In the genomic region with DNA sequence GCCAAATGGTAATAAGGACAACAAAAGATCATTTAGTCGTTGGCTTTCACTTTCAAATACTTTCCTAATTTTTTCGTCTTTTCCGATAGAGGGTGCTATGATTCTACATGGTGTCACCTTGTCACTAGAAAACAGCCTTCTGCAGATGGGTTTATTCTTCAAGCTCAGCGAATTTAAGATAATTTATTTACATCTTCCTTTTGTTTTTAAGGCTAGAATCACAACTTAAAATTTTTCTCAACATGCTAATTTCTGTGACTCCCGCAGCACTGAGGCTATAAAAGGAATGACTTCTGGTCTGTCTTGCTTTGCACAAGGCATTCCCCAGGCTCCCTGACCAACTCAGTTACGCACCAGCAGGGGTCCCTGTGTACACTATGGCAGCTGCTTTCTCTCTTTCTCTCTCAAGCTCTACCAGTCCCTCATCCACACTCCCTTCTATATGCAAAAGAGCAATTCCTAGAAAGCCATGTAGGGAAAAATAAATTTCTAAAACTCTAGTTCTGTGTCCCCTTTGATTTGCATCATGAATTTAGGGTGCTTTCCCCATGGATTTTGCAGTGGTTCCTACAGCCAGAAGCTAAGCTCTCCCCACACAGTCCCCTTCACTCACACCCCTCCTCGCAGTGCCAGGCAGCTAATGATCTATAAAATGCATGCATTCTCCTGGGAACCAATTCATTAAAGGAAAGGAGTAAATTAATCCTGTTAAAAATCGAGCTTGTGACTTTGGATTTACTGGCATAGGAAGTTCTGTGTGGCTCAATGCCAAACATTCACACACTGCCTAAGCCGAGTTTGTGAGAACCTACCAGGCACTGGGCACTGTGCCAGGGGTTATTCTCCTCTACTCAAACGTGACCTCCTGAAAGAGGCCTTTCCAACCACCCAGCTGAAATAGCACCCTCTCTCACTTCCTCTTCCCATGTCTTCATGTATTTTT, we compare ENCODE assay signal across 8 cellular contexts.
DNase-seq lines count a peak whose midpoint lies in the region; ATAC-seq and TF ChIP-seq lines count a peak whose summit lies in the region.

No MANE protein-coding gene starts in this region.

- H3K36me3 Mint-ChIP-seq in T-helper 17 cell (ENCODE audit: low read depth) = no peaks in the 10 kb centered on the region

- no peak overlapping the region for H3K4me3 ChIP-seq in BJ (ENCODE audit: low read depth, low read length)
- no peak overlapping the region for H3K4me3 ChIP-seq in colonic mucosa

- peaks cover 6% of the 10 kb centered on the region for H3K4me1 Mint-ChIP-seq in T-helper 17 cell

- H3K27ac Mint-ChIP-seq in T-helper 17 cell = no peak overlapping the region

- intact Hi-C loops in colonic mucosa (cut with DNase I) (loop anchor here (2.0 kb wide), 1 partner anchor 107 kb away; no protein-coding TSS in a partner anchor), left colon (cut with DNase I, micrococcal nuclease) (no loop called here)

- no peaks in the 10 kb centered on the region for H3K36me3 ChIP-seq in BJ (ENCODE audit: control insufficient read depth, insufficient read depth, low read length)
- no peaks in the 10 kb centered on the region for H3K36me3 ChIP-seq in colonic mucosa

- H3K4me1 ChIP-seq in colonic mucosa = no peaks in the 10 kb centered on the region

- H3K9me3 ChIP-seq in T-helper 17 cell (ENCODE audit: control insufficient read depth, low read length, poor library complexity, severe bottlenecking) = no peaks in the 10 kb centered on the region
- no peaks in the 10 kb centered on the region for H3K9me3 ChIP-seq in colonic mucosa

- H3K27ac ChIP-seq in colonic mucosa = no peak overlapping the region

- CTCF ChIA-PET in BJ (lab: Yijun Ruan, JAX) = interaction anchor here (0.7 to 2.8 kb wide), 15 partner anchors 9 to 964 kb away, joined by 3 to 18 read pairs (median 4); no protein-coding TSS in a partner anchor

- POLR2A ChIA-PET in BJ (lab: Charles Lee) = no interaction called here

- no peak overlapping the region for H3K9ac ChIP-seq in colonic mucosa (ENCODE audit: low read depth in 2 of 2, low read length in 2 of 2)

- DNase-seq in BJ (ENCODE audit: low read depth) (peak; percentile 6), NCI-H187 (lab: John Stamatoyannopoulos, UW) (peak; percentile 61 to 74), T-helper 17 cell (peak in 1 of 3 donors; percentile 7), colonic mucosa (peak; percentile 82), left colon (peak; percentile 77 to 86)
- peak; percentile 7 to 14 for DNase-seq in stimulated activated CD4-positive, alpha-beta T cell treated with anti-CD3 and anti-CD28 coated beads, Interleukin-4, amount 100 ng/mL, for 48 hours (ENCODE audit: low read depth in 2 of 2)

- ATAC-seq in GM18870 (IDR thresholded peaks at IDR 0.05; ENCODE audit: unreplicated experiment) (peak; percentile 81), HG03064 (IDR thresholded peaks at IDR 0.05; ENCODE audit: low read depth, unreplicated experiment) (peak; percentile 84), T-helper 17 cell (peak; percentile 86), left colon (peak; percentile 95)

- TF ChIP-seq CTCF in BJ (IDR thresholded peaks at IDR 0.05; ENCODE audit: insufficient read depth, low read depth, low read length) = peak; percentile 70
- peak; percentile 43 for TF ChIP-seq CTCF in colonic mucosa (IDR thresholded peaks at IDR 0.05)

- H3K4me3 Mint-ChIP-seq in T-helper 17 cell = peak overlapping the region; percentile 45

- H3K27me3 Mint-ChIP-seq in T-helper 17 cell = peaks cover 21% of the 10 kb centered on the region

- H3K27me3 ChIP-seq in BJ (ENCODE audit: control insufficient read depth, insufficient read depth, low read length) (no peaks in the 10 kb centered on the region), colonic mucosa (no peaks in the 10 kb centered on the region)
